Comparison of ENCODE assay signal across 8 cellular contexts in genomic region chr16:8173111-8173644, GRCh38.
DNase-seq lines count a peak whose midpoint lies in the region; ATAC-seq and TF ChIP-seq lines count a peak whose summit lies in the region.

No MANE protein-coding gene starts in this region.

- ATAC-seq in DND-41 (ENCODE audit: insufficient read depth, low read depth): peak; percentile 66
- peak; percentile 77 for ATAC-seq in HG02759 (IDR thresholded peaks at IDR 0.05; ENCODE audit: unreplicated experiment)
- no peak for ATAC-seq in activated naive CD8-positive, alpha-beta T cell treated with anti-CD3 and anti-CD28 coated beads, Interleukin-2, amount 50 U/mL, for 24 hours
- no peak for ATAC-seq in HG03280 (IDR thresholded peaks at IDR 0.05; ENCODE audit: unreplicated experiment)
- no peak for ATAC-seq in activated T-helper 17 cell treated with anti-CD3 and anti-CD28 coated beads, Interleukin-2, amount 50 U/mL, for 72 hours (replicated peaks)

- H3K4me1 Mint-ChIP-seq in activated naive CD8-positive, alpha-beta T cell treated with anti-CD3 and anti-CD28 coated beads, Interleukin-2, amount 50 U/mL, for 24 hours: no peaks in the 10 kb centered on the region
- H3K4me1 Mint-ChIP-seq in activated T-helper 17 cell treated with anti-CD3 and anti-CD28 coated beads, Interleukin-2, amount 50 U/mL, for 72 hours: no peaks in the 10 kb centered on the region

- no peaks in the 10 kb centered on the region for H3K9me3 ChIP-seq in DND-41 (ENCODE audit: insufficient read depth, low read length, severe bottlenecking)

- no peaks in the 10 kb centered on the region for H3K36me3 ChIP-seq in DND-41 (ENCODE audit: insufficient read depth, low read length)

- no peaks in the 10 kb centered on the region for H3K4me1 ChIP-seq in DND-41 (ENCODE audit: insufficient read depth, low read length)

- H3K27me3 Mint-ChIP-seq in activated naive CD8-positive, alpha-beta T cell treated with anti-CD3 and anti-CD28 coated beads, Interleukin-2, amount 50 U/mL, for 24 hours: peaks cover 2% of the 10 kb centered on the region
- H3K27me3 Mint-ChIP-seq in activated T-helper 17 cell treated with anti-CD3 and anti-CD28 coated beads, Interleukin-2, amount 50 U/mL, for 72 hours: no peaks in the 10 kb centered on the region

- no peak overlapping the region for H3K9ac ChIP-seq in DND-41 (ENCODE audit: low read depth, low read length)

- H3K4me2 ChIP-seq in DND-41 (ENCODE audit: insufficient read depth, low read length): no peak overlapping the region

- no peaks in the 10 kb centered on the region for H3K79me2 ChIP-seq in DND-41 (ENCODE audit: insufficient read depth, low read length)

- peak; percentile 84 for TF ChIP-seq CTCF in DND-41 (IDR thresholded peaks at IDR 0.05; ENCODE audit: borderline replicate concordance, extremely low read depth, low read length, poor library complexity, severe bottlenecking)

- H3K4me3 ChIP-seq in DND-41 (ENCODE audit: low read depth in 1 of 2, low read length in 2 of 2) (no peak overlapping the region), skeletal muscle cell (ENCODE audit: low read depth, low read length) (no peak overlapping the region)

- H3K4me3 Mint-ChIP-seq in activated naive CD8-positive, alpha-beta T cell treated with anti-CD3 and anti-CD28 coated beads, Interleukin-2, amount 50 U/mL, for 24 hours: no peak overlapping the region
- H3K4me3 Mint-ChIP-seq in activated T-helper 17 cell treated with anti-CD3 and anti-CD28 coated beads, Interleukin-2, amount 50 U/mL, for 72 hours: no peak overlapping the region

- DNase-seq in DND-41 (peak; percentile 54), NCI-H524 (lab: John Stamatoyannopoulos, UW) (peak; percentile 49 to 77), hepatic stellate cell (ENCODE audit: low spot score) (peak; percentile 13), skeletal muscle cell (ENCODE audit: low read depth) (peak; percentile 7)
- DNase-seq in activated naive CD8-positive, alpha-beta T cell treated with anti-CD3 and anti-CD28 coated beads, Interleukin-2, amount 50 U/mL, for 24 hours: peak; percentile 37

- H3K27ac Mint-ChIP-seq in activated naive CD8-positive, alpha-beta T cell treated with anti-CD3 and anti-CD28 coated beads, Interleukin-2, amount 50 U/mL, for 24 hours: no peak overlapping the region
- no peak overlapping the region for H3K27ac Mint-ChIP-seq in activated T-helper 17 cell treated with anti-CD3 and anti-CD28 coated beads, Interleukin-2, amount 50 U/mL, for 72 hours

- H3K27ac ChIP-seq in DND-41 (ENCODE audit: low read length): no peak overlapping the region

- H3K9me3 Mint-ChIP-seq in activated naive CD8-positive, alpha-beta T cell treated with anti-CD3 and anti-CD28 coated beads, Interleukin-2, amount 50 U/mL, for 24 hours: peaks cover 7% of the 10 kb centered on the region
- H3K9me3 Mint-ChIP-seq in activated T-helper 17 cell treated with anti-CD3 and anti-CD28 coated beads, Interleukin-2, amount 50 U/mL, for 72 hours: peaks cover 5% of the 10 kb centered on the region

- H3K36me3 Mint-ChIP-seq in activated naive CD8-positive, alpha-beta T cell treated with anti-CD3 and anti-CD28 coated beads, Interleukin-2, amount 50 U/mL, for 24 hours (ENCODE audit: low read depth): no peaks in the 10 kb centered on the region
- H3K36me3 Mint-ChIP-seq in activated T-helper 17 cell treated with anti-CD3 and anti-CD28 coated beads, Interleukin-2, amount 50 U/mL, for 72 hours (ENCODE audit: low read depth): no peaks in the 10 kb centered on the region

- no peak overlapping the region for H2AFZ ChIP-seq in DND-41 (ENCODE audit: low read depth, low read length)

- no peaks in the 10 kb centered on the region for H3K27me3 ChIP-seq in DND-41 (ENCODE audit: insufficient read depth, low read length, poor library complexity)

- no peaks in the 10 kb centered on the region for H4K20me1 ChIP-seq in DND-41 (ENCODE audit: insufficient read depth, low read length)

Comparison
In these comparisons a context has a peak if more than half of its experiments do, and no peak if none do; other contexts are left out.
1. ATAC-seq: peak in DND-41 (single experiment) and HG02759 (single experiment); none in activated naive CD8-positive, alpha-beta T cell treated with anti-CD3 and anti-CD28 coated beads, Interleukin-2, amount 50 U/mL, for 24 hours (single experiment), HG03280 (single experiment) and activated T-helper 17 cell treated with anti-CD3 and anti-CD28 coated beads, Interleukin-2, amount 50 U/mL, for 72 hours (single experiment).
2. DNase-seq: peak in every context shown above with its lines; median percentile 63 in NCI-H524; 54 in DND-41; 37 in activated naive CD8-positive, alpha-beta T cell treated with anti-CD3 and anti-CD28 coated beads, Interleukin-2, amount 50 U/mL, for 24 hours; 13 in hepatic stellate cell; 7 in skeletal muscle cell.